Comparison of ENCODE assay signal across 22 cellular contexts in the genomic region with DNA sequence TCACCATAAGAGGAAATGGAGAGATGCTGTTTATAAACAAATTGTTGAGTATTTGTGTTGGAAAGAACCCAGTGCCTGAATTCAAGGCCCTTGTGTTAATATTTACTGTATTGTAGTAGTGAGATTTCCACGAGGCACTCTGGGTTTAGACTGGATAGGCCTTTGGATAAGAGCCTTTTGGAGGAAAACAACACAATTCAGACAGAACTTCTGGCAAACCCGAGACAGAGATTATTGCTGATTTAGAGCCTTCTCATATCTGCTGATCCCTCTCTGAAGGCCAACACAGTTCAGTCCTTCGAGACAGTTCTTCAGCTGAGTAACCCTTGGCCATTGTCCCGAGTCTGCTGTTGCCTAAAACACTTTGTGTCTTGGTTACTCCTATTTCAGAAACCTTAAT. TPM values are rescaled to one million over a fixed set of nuclear protein-coding genes. Genes with fewer than 3 reads are reported as not detected.
DNase-seq lines count a peak whose midpoint lies in the region; ATAC-seq and TF ChIP-seq lines count a peak whose summit lies in the region.
"Had no signal": no experiment of that assay in that cellular context is flagged by ENCODE, and none has a peak within 500 bp of the region (broad histone marks: within the 10 kb centered on the region; RNA-seq: fewer than 3 reads in every experiment).

No MANE protein-coding gene starts in this region.

- H3K36me3 ChIP-seq in left lung (peaks cover 0 to 12% of the 10 kb centered on the region in 2 donors), smooth muscle cell (ENCODE audit: low read depth) (peaks cover 7% of the 10 kb centered on the region)

- H3K79me2 ChIP-seq in smooth muscle cell (ENCODE audit: low read depth), result no peaks in the 10 kb centered on the region

- H3K4me1 ChIP-seq in left lung, result peaks cover 3 to 13% of the 10 kb centered on the region in 2 donors
- H3K4me1 ChIP-seq in smooth muscle cell (ENCODE audit: low read depth), result peaks cover 16% of the 10 kb centered on the region

- no peak overlapping the region for H3K4me3 ChIP-seq in fibroblast of mammary gland (ENCODE audit: control insufficient read depth, low read depth, low read length)
- H3K4me3 ChIP-seq in left lung, result no peak overlapping the region
- no peak overlapping the region for H3K4me3 ChIP-seq in smooth muscle cell

- H3K4me1 Mint-ChIP-seq in T-helper 2 cell treated with Interferon-gamma antibody and Interleukin-4, amounts not matched to agents 5 μg/mL and 100 μg/mL, for 36 hours (ENCODE audit: low read depth), result no peaks in the 10 kb centered on the region
- H3K4me1 Mint-ChIP-seq: naive thymus-derived CD8-positive, alpha-beta T cell had no signal

- H3K9ac ChIP-seq in smooth muscle cell (ENCODE audit: low read depth), result no peak overlapping the region

- no peak overlapping the region for H3K27ac Mint-ChIP-seq in T-helper 2 cell treated with Interferon-gamma antibody and Interleukin-4, amounts not matched to agents 5 μg/mL and 100 μg/mL, for 36 hours
- H3K27ac Mint-ChIP-seq: naive thymus-derived CD8-positive, alpha-beta T cell; type B pancreatic cell had no signal

- H2AFZ ChIP-seq in smooth muscle cell (ENCODE audit: low read depth), result no peak overlapping the region

- H4K20me1 ChIP-seq in smooth muscle cell (ENCODE audit: low read depth), result no peaks in the 10 kb centered on the region

- DNase-seq in NCI-H2029 treated with DMSO at 0.1 percent for 48 hours (lab: John Stamatoyannopoulos, UW) (peak; percentile 87), fibroblast of mammary gland (ENCODE audit: low read depth) (peak; percentile 45), left lung (no peak), smooth muscle cell (lab: John Stamatoyannopoulos, UW; ENCODE audit: unreplicated experiment) (no peak), NOMO-1 treated with DMSO at 0.1 percent for 48 hours (lab: John Stamatoyannopoulos, UW; ENCODE audit: unreplicated experiment) (no peak), DMS79 (lab: John Stamatoyannopoulos, UW) (no peak), NCI-H146 treated with DMSO at 0.1 percent for 48 hours (lab: John Stamatoyannopoulos, UW; ENCODE audit: unreplicated experiment) (no peak)
- no peak for DNase-seq in T-helper 2 cell treated with Interferon-gamma antibody and Interleukin-4, amounts not matched to agents 5 μg/mL and 100 μg/mL, for 36 hours (ENCODE audit: low spot score)
- DNase-seq: ACHN; activated CD4-positive, alpha-beta T cell treated with anti-CD3 and anti-CD28 coated beads, Interleukin-2, amount 50 U/mL, for 4 hours; activated naive CD4-positive, alpha-beta T cell; Kasumi-1; mammary epithelial cell; naive thymus-derived CD8-positive, alpha-beta T cell; NCI-H1092 treated with DMSO at 0.1 percent for 48 hours; NCI-H2171 treated with DMSO at 0.1 percent for 48 hours; NK-92 treated with Interleukin-12 subunit alpha and Interleukin-12 subunit beta, amount 100 ng/mL, for 24 hours; stimulated activated CD4-positive, alpha-beta T cell treated with anti-CD3 and anti-CD28 coated beads, Interleukin-12 subunit alpha, Interleukin-12 subunit beta, amount 100 ng/mL, for 4 hours; SW 1271 had no signal

- 39% methylated on average over 4 of the region's 4 CpGs for WGBS in smooth muscle cell (ENCODE audit: low lambda C conversion rate)

- peak; percentile 17 for ATAC-seq in left lung
- ATAC-seq: naive thymus-derived CD8-positive, alpha-beta T cell had no signal

- no peaks in the 10 kb centered on the region for H3K9me3 Mint-ChIP-seq in T-helper 2 cell treated with Interferon-gamma antibody and Interleukin-4, amounts not matched to agents 5 μg/mL and 100 μg/mL, for 36 hours
- H3K9me3 Mint-ChIP-seq: naive thymus-derived CD8-positive, alpha-beta T cell; type B pancreatic cell had no signal

- H3F3A ChIP-seq in smooth muscle cell (ENCODE audit: low read depth), result peaks cover 38% of the 10 kb centered on the region

- TF ChIP-seq CTCF in fibroblast of mammary gland (conservative IDR thresholded peaks at IDR 0.05; ENCODE audit: control insufficient read depth, insufficient read depth, low read depth, low read length), result no peak
- TF ChIP-seq CTCF in left lung (IDR thresholded peaks at IDR 0.05), result no peak
- no peak for TF ChIP-seq CTCF in smooth muscle cell (IDR thresholded peaks at IDR 0.05; ENCODE audit: borderline replicate concordance, insufficient read depth, poor library complexity, severe bottlenecking)

- intact Hi-C loops in left lung (cut with DNase I), result no loop called here

- H3K4me3 Mint-ChIP-seq in T-helper 2 cell treated with Interferon-gamma antibody and Interleukin-4, amounts not matched to agents 5 μg/mL and 100 μg/mL, for 36 hours, result no peak overlapping the region
- H3K4me3 Mint-ChIP-seq: naive thymus-derived CD8-positive, alpha-beta T cell; type B pancreatic cell had no signal

- H3K4me2 ChIP-seq in smooth muscle cell, result no peak overlapping the region

- H3K27me3 Mint-ChIP-seq in T-helper 2 cell treated with Interferon-gamma antibody and Interleukin-4, amounts not matched to agents 5 μg/mL and 100 μg/mL, for 36 hours (ENCODE audit: low read depth), result no peaks in the 10 kb centered on the region
- H3K27me3 Mint-ChIP-seq: type B pancreatic cell had no signal

- H3K9me3 ChIP-seq in left lung (no peaks in the 10 kb centered on the region), smooth muscle cell (replicated peaks; ENCODE audit: low read depth) (no peaks in the 10 kb centered on the region)

- no peaks in the 10 kb centered on the region for H3K36me3 Mint-ChIP-seq in T-helper 2 cell treated with Interferon-gamma antibody and Interleukin-4, amounts not matched to agents 5 μg/mL and 100 μg/mL, for 36 hours (ENCODE audit: low read depth)
- H3K36me3 Mint-ChIP-seq: naive thymus-derived CD8-positive, alpha-beta T cell had no signal

- no peaks in the 10 kb centered on the region for H3K27me3 ChIP-seq in left lung
- H3K27me3 ChIP-seq in smooth muscle cell (ENCODE audit: low read depth), result no peaks in the 10 kb centered on the region

- H3K27ac ChIP-seq in left lung (peak overlapping the region in 1 of 2 donors; percentile 48), smooth muscle cell (ENCODE audit: low read depth) (peak overlapping the region; percentile 97)
- H3K27ac ChIP-seq: C4-2B, RWPE1 had no signal

RNA-seq across cellular contexts. Expression of gene LMCD1, which starts 55.7 kb away (rescaled TPM):
- 10 to 100 TPM; 69.6 to 84.8 TPM for total RNA-seq in left lung
- total RNA-seq in smooth muscle cell, result 187 and 276 TPM in 2 replicates
- polyA plus RNA-seq in smooth muscle cell, result 356 and 524 TPM in 2 replicates
- total RNA-seq: naive thymus-derived CD8-positive, alpha-beta T cell had no signal

Comparison
In these comparisons a context has a peak if more than half of its experiments do, and no peak if none do; other contexts are left out.
1. DNase-seq: peak in NCI-H2029 treated with DMSO at 0.1 percent for 48 hours (single experiment) and fibroblast of mammary gland (single experiment); none in left lung (0 of 2), smooth muscle cell (single experiment), NOMO-1 treated with DMSO at 0.1 percent for 48 hours (single experiment), DMS79 (single experiment), T-helper 2 cell treated with Interferon-gamma antibody and Interleukin-4, amounts not matched to agents 5 μg/mL and 100 μg/mL, for 36 hours (single experiment) and NCI-H146 treated with DMSO at 0.1 percent for 48 hours (single experiment).